8 cellular contexts compared by ENCODE assay signal in the genomic region with DNA sequence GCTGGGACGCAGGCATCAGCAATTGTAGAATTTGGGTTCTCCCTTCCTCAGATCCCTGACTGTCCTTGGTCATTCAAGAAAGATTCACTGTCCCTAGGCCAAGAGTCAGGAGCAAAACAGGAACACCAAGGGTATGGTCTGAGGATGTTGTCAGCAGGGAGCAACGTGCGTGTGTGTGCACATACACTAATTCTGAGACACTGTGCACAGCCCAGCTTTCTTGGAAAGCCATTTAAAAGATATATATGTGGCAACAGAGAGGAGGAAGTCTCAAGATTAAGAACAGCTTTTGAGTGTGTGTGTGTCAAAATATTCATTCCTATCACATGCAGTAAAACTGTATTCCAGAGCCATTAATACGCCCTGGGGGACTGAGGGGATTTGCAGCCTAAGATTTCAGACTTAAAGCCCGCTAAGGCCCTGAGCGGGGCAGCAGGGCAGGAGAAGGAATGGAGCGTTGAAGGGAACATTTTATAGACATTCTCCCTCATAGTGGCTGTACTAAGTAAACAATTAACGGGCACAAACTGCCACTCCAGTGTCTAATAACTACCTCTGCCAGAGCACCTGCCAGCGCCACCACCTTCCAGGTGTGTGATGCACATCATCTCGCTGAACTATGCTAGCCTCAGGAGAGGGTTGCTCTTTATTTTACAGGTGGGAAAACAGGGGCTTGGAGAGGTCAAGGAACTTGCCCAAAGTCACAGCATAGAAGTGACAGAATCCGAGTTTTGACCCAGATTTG. TPM values are rescaled to one million over a fixed set of nuclear protein-coding genes. Genes with fewer than 3 reads are reported as not detected.
A peak's percentile ranks its signal among the peaks of the same experiment; 100 is the strongest.
DNase-seq lines count a peak whose midpoint lies in the region; ATAC-seq and TF ChIP-seq lines count a peak whose summit lies in the region.

No MANE protein-coding gene starts in this region.

- peak overlapping the region in 6 of 10 donors; percentile 96 to 99 (median 96) for H3K27ac ChIP-seq in heart right ventricle
- H3K27ac ChIP-seq in subcutaneous abdominal adipose tissue (ENCODE audit: low read depth, low read length) = peak overlapping the region; percentile 96
- no peak overlapping the region for H3K27ac ChIP-seq in brain microvascular endothelial cell

- H3K4me3 ChIP-seq in heart right ventricle (peak overlapping the region in 7 of 10 donors; percentile 60 to 88 (median 81)), fibroblast of the aortic adventitia (ENCODE audit: low read depth, low read length) (no peak overlapping the region), subcutaneous abdominal adipose tissue (ENCODE audit: low read depth in 1 of 5, low read length in 5 of 5) (peak overlapping the region in 2 of 5 donors; percentile 23 to 26), brain microvascular endothelial cell (ENCODE audit: low read depth, low read length) (no peak overlapping the region)

- peaks cover 22 to 75% (median 70%) of the 10 kb centered on the region in 9 donors for H3K4me1 ChIP-seq in heart right ventricle
- peaks cover 27 to 75% (median 73%) of the 10 kb centered on the region in 5 donors for H3K4me1 ChIP-seq in subcutaneous abdominal adipose tissue (ENCODE audit: control insufficient read depth in 5 of 5, insufficient read depth in 5 of 5, low read length in 5 of 5)

- no peaks in the 10 kb centered on the region for H3K9me3 ChIP-seq in heart right ventricle
- H3K9me3 ChIP-seq in subcutaneous abdominal adipose tissue (ENCODE audit: control insufficient read depth in 5 of 5, low read length in 5 of 5) = no peaks in the 10 kb centered on the region

- H3K27me3 ChIP-seq in heart right ventricle = no peaks in the 10 kb centered on the region
- no peaks in the 10 kb centered on the region for H3K27me3 ChIP-seq in subcutaneous abdominal adipose tissue (ENCODE audit: control insufficient read depth in 5 of 5, insufficient read depth in 4 of 5, low read length in 5 of 5)
- no peaks in the 10 kb centered on the region for H3K27me3 ChIP-seq in brain microvascular endothelial cell (replicated peaks)

- no peak for TF ChIP-seq CTCF in heart right ventricle (IDR thresholded peaks at IDR 0.05)
- no peak for TF ChIP-seq CTCF in fibroblast of the aortic adventitia (IDR thresholded peaks at IDR 0.05; ENCODE audit: insufficient read depth, low read length)
- no peak for TF ChIP-seq CTCF in brain microvascular endothelial cell (IDR thresholded peaks at IDR 0.05; ENCODE audit: low read depth, low read length, missing control alignments)

- no peak for ATAC-seq in heart right ventricle

- no peak for DNase-seq in heart right ventricle
- DNase-seq in cardiac septum (ENCODE audit: low spot score) = no peak
- peak; percentile 72 to 85 for DNase-seq in NCI-H526 (lab: John Stamatoyannopoulos, UW)
- peak; percentile 56 for DNase-seq in fibroblast of the aortic adventitia (ENCODE audit: low read depth)
- DNase-seq in brain microvascular endothelial cell = no peak
- DNase-seq in HUDEP-2 (lab: John Stamatoyannopoulos, UW; ENCODE audit: unreplicated experiment in 76 of 76) = no peak
- no peak for DNase-seq in NK-92 (lab: John Stamatoyannopoulos, UW; ENCODE audit: unreplicated experiment)

- H3K36me3 ChIP-seq in heart right ventricle (peaks cover 0 to 5% (median 0%) of the 10 kb centered on the region in 9 donors), subcutaneous abdominal adipose tissue (ENCODE audit: control insufficient read depth in 5 of 5, insufficient read depth in 5 of 5, low read length in 5 of 5) (no peaks in the 10 kb centered on the region), brain microvascular endothelial cell (replicated peaks) (no peaks in the 10 kb centered on the region)

- 59 to 72% methylated on average over 11 of the region's 11 CpGs for WGBS in heart right ventricle, 2 donors

- H3K9ac ChIP-seq in subcutaneous abdominal adipose tissue (ENCODE audit: low read length in 5 of 5) = no peak overlapping the region

- in situ Hi-C loops in brain microvascular endothelial cell (cut with HindIII; ENCODE audit: low pct_ligation_motif_present, low sequenced_read_pairs) = no loop called here

- intact Hi-C loops in heart right ventricle (cut with DNase I) = loop anchor here in 1 of 10 donors (10.0 kb wide), 1 partner anchor 192 kb away; a partner anchor contains a TSS
- intact Hi-C loops in cardiac septum (cut with DNase I) = loop anchor here (5.0 kb wide), 1 partner anchor 194 kb away; a partner anchor contains a TSS

RNA-seq across cellular contexts. Expression of a gene that starts 2.0 kb away (rescaled TPM):
- 10 to 100 TPM in 3 of 10 donors, 1 to 10 TPM in 7; 6.3 to 19.1 (median 8.6) TPM for total RNA-seq in heart right ventricle
- 10 to 100 TPM in 1 of 2 donors, 1 to 10 TPM in 1; 7.6 to 18.4 TPM for polyA plus RNA-seq in heart right ventricle
- 13.2 TPM for total RNA-seq in cardiac septum
- 7.5 and 14.8 TPM in 2 replicates for total RNA-seq in fibroblast of the aortic adventitia (ENCODE audit: low replicate concordance)

RNA-seq across cellular contexts. Expression of a gene that starts 28.1 kb away (rescaled TPM):
- 10 to 100 TPM; 13.8 to 29.3 (median 18.3) TPM for total RNA-seq in heart right ventricle
- polyA plus RNA-seq in heart right ventricle = 10 to 100 TPM; 31.7 to 54.2 TPM
- total RNA-seq in cardiac septum = 20.8 TPM
- 27.3 and 47.8 TPM in 2 replicates for total RNA-seq in fibroblast of the aortic adventitia (ENCODE audit: low replicate concordance)

Comparison
In these comparisons a context has a peak if more than half of its experiments do, and no peak if none do; other contexts are left out.
1. DNase-seq: peak in NCI-H526 (2 of 2) and fibroblast of the aortic adventitia (single experiment); none in heart right ventricle (0 of 2), cardiac septum (single experiment), brain microvascular endothelial cell (single experiment), HUDEP-2 (0 of 76) and NK-92 (single experiment).
2. H3K4me3 ChIP-seq: peak in heart right ventricle (7 of 10); none in fibroblast of the aortic adventitia (single experiment) and brain microvascular endothelial cell (single experiment).